2 cellular contexts compared by ENCODE assay signal in genomic region chr12:108650083-108650482, GRCh38.
A peak's percentile ranks its signal among the peaks of the same experiment; 100 is the strongest.
TF ChIP-seq lines count a peak whose summit lies in the region.

No MANE protein-coding gene starts in this region.

TF ChIP-seq in A549, 52 proteins besides CTCF, POLR2A, EP300 and RAD21:
- no peak for TF ChIP-seq ELK1 (IDR thresholded peaks at IDR 0.05; ENCODE audit: low read depth, low read length)
- no peak for TF ChIP-seq CHD2 (IDR thresholded peaks at IDR 0.05; ENCODE audit: low read length, partially characterized antibody)

TF ChIP-seq in SK-N-SH, 30 proteins besides CTCF, POLR2A, EP300 and RAD21:
- TF ChIP-seq MEF2A (IDR thresholded peaks at IDR 0.05; ENCODE audit: borderline replicate concordance, low read depth): 0 out of 2 replicates have a peak, but pooled peaks have one; percentile 4
- TF ChIP-seq MAX (IDR thresholded peaks at IDR 0.05; ENCODE audit: low read depth): no peak
